ENCODE assay signal across 8 cellular contexts in genomic region chr3:138051946-138052802, GRCh38. TPM values are rescaled to one million over a fixed set of nuclear protein-coding genes. Genes with fewer than 3 reads are reported as not detected.
DNase-seq lines count a peak whose midpoint lies in the region; ATAC-seq, FAIRE-seq and TF ChIP-seq lines count a peak whose summit lies in the region.

No MANE protein-coding gene starts in this region.

- FAIRE-seq in GM19239 (lab: Jason Lieb, UNC): peak; percentile 88

- peak; percentile 60 for DNase-seq in Daoy (ENCODE audit: low read depth)
- DNase-seq in GM19239 (ENCODE audit: insufficient read length, low spot score): no peak
- DNase-seq in RKO (ENCODE audit: low spot score): peak; percentile 51
- DNase-seq in esophagus muscularis mucosa (ENCODE audit: extremely low spot score): no peak
- DNase-seq in activated CD8-positive, alpha-beta memory T cell treated with anti-CD3 and anti-CD28 coated beads, Interleukin-2, amount 50 U/mL, for 4 hours: no peak

- H3K9ac ChIP-seq in parathyroid adenoma: no peak overlapping the region

- no peak for TF ChIP-seq POLR2A in esophagus muscularis mucosa (IDR thresholded peaks at IDR 0.05; ENCODE audit: low read depth)

- H3K27ac ChIP-seq in esophagus muscularis mucosa (replicated peaks in 1 of 4): no peak overlapping the region
- H3K27ac ChIP-seq in parathyroid adenoma: no peak overlapping the region

- TF ChIP-seq EP300 in esophagus muscularis mucosa (IDR thresholded peaks at IDR 0.05): no peak

- H3K79me2 ChIP-seq in parathyroid adenoma: no peaks in the 10 kb centered on the region

- H3K36me3 ChIP-seq in esophagus muscularis mucosa: peaks cover 0 to 18% (median 2%) of the 10 kb centered on the region in 4 donors
- H3K36me3 ChIP-seq in parathyroid adenoma (ENCODE audit: control insufficient read depth, insufficient read depth, low read length): no peaks in the 10 kb centered on the region

- H3K27me3 ChIP-seq in esophagus muscularis mucosa (no peaks in the 10 kb centered on the region), parathyroid adenoma (ENCODE audit: control insufficient read depth, insufficient read depth, low read length) (no peaks in the 10 kb centered on the region)

- no peak overlapping the region for H3K4me2 ChIP-seq in parathyroid adenoma (ENCODE audit: low read length)

- intact Hi-C loops in esophagus muscularis mucosa (cut with DNase I): no loop called here

- peak; percentile 28 to 64 (median 32) for TF ChIP-seq CTCF in esophagus muscularis mucosa (IDR thresholded peaks at IDR 0.05)
- TF ChIP-seq CTCF in parathyroid adenoma (IDR thresholded peaks at IDR 0.05): peak; percentile 54

- WGBS in esophagus muscularis mucosa: 45% methylated on average over 8 of the region's 8 CpGs

- no peaks in the 10 kb centered on the region for H3K9me3 ChIP-seq in esophagus muscularis mucosa
- no peaks in the 10 kb centered on the region for H3K9me3 ChIP-seq in parathyroid adenoma (ENCODE audit: control insufficient read depth, low read length)

- H3K4me3 ChIP-seq in esophagus muscularis mucosa: no peak overlapping the region
- no peak overlapping the region for H3K4me3 ChIP-seq in parathyroid adenoma (ENCODE audit: low read depth, low read length)

- ATAC-seq in HG03432 (IDR thresholded peaks at IDR 0.05; ENCODE audit: unreplicated experiment) (peak; percentile 81), GM18858 (IDR thresholded peaks at IDR 0.05; ENCODE audit: unreplicated experiment) (no peak)

- H2AFZ ChIP-seq in parathyroid adenoma: peak overlapping the region; percentile 15

- no peaks in the 10 kb centered on the region for H3K4me1 ChIP-seq in esophagus muscularis mucosa
- H3K4me1 ChIP-seq in parathyroid adenoma: peaks cover 13% of the 10 kb centered on the region

RNA-seq across cellular contexts. Expression of gene CLDN18, which starts 42.2 kb away (rescaled TPM):
- total RNA-seq in Daoy (2014; rRNA removed; shearing (Covaris generic)): not detected in 2 replicates
- total RNA-seq in esophagus muscularis mucosa: under 1 TPM in 3 of 4 donors, not detected in 1; under 0.01 to 0.40 (median 0.39) TPM

Comparison
In these comparisons a context has a peak if more than half of its experiments do, and no peak if none do; other contexts are left out.
1. DNase-seq: peak in Daoy (single experiment) and RKO (single experiment); none in GM19239 (single experiment), esophagus muscularis mucosa (single experiment) and activated CD8-positive, alpha-beta memory T cell treated with anti-CD3 and anti-CD28 coated beads, Interleukin-2, amount 50 U/mL, for 4 hours (single experiment).